1 cellular context compared by ENCODE assay signal in the genomic region with DNA sequence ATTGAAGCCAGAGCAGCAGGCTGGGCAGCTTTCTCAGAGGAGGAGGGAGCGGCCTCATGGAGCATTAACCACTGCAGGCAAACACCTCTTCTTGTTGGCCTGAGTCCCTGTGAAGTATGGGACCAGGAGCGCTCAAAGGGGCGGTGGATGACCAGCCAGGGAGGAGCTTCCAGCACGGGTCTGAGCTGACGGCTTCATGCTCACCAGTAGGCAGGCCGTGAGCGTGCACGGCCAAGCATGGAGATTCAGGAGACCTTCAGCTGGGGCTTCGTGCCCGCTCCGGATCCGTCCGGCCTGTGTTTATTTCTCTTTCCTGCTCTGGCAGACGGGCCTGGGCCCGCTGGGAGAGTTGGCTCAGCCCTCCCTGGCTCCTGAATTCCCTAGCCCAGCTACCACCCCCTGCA.
TF ChIP-seq lines count a peak whose summit lies in the region.

No MANE protein-coding gene starts in this region.

TF ChIP-seq in GM23338, 12 proteins besides CTCF, POLR2A, EP300 and RAD21 (continued from another document):
- TF ChIP-seq, protein P1, sequence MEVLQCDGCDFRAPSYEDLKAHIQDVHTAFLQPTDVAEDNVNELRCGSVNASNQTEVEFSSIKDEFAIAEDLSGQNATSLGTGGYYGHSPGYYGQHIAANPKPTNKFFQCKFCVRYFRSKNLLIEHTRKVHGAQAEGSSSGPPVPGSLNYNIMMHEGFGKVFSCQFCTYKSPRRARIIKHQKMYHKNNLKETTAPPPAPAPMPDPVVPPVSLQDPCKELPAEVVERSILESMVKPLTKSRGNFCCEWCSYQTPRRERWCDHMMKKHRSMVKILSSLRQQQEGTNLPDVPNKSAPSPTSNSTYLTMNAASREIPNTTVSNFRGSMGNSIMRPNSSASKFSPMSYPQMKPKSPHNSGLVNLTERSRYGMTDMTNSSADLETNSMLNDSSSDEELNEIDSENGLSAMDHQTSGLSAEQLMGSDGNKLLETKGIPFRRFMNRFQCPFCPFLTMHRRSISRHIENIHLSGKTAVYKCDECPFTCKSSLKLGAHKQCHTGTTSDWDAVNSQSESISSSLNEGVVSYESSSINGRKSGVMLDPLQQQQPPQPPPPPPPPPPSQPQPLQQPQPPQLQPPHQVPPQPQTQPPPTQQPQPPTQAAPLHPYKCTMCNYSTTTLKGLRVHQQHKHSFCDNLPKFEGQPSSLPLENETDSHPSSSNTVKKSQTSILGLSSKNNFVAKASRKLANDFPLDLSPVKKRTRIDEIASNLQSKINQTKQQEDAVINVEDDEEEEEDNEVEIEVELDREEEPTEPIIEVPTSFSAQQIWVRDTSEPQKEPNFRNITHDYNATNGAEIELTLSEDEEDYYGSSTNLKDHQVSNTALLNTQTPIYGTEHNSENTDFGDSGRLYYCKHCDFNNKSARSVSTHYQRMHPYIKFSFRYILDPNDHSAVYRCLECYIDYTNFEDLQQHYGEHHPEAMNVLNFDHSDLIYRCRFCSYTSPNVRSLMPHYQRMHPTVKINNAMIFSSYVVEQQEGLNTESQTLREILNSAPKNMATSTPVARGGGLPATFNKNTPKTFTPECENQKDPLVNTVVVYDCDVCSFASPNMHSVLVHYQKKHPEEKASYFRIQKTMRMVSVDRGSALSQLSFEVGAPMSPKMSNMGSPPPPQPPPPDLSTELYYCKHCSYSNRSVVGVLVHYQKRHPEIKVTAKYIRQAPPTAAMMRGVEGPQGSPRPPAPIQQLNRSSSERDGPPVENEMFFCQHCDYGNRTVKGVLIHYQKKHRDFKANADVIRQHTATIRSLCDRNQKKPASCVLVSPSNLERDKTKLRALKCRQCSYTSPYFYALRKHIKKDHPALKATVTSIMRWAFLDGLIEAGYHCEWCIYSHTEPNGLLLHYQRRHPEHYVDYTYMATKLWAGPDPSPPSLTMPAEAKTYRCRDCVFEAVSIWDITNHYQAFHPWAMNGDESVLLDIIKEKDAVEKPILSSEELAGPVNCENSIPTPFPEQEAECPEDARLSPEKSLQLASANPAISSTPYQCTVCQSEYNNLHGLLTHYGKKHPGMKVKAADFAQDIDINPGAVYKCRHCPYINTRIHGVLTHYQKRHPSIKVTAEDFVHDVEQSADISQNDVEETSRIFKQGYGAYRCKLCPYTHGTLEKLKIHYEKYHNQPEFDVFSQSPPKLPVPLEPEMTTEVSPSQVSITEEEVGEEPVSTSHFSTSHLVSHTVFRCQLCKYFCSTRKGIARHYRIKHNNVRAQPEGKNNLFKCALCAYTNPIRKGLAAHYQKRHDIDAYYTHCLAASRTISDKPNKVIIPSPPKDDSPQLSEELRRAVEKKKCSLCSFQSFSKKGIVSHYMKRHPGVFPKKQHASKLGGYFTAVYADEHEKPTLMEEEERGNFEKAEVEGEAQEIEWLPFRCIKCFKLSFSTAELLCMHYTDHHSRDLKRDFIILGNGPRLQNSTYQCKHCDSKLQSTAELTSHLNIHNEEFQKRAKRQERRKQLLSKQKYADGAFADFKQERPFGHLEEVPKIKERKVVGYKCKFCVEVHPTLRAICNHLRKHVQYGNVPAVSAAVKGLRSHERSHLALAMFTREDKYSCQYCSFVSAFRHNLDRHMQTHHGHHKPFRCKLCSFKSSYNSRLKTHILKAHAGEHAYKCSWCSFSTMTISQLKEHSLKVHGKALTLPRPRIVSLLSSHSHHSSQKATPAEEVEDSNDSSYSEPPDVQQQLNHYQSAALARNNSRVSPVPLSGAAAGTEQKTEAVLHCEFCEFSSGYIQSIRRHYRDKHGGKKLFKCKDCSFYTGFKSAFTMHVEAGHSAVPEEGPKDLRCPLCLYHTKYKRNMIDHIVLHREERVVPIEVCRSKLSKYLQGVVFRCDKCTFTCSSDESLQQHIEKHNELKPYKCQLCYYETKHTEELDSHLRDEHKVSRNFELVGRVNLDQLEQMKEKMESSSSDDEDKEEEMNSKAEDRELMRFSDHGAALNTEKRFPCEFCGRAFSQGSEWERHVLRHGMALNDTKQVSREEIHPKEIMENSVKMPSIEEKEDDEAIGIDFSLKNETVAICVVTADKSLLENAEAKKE (CRISPR knock-in tag; IDR thresholded peaks at IDR 0.05) = no peak
- TF ChIP-seq NANOG (IDR thresholded peaks at IDR 0.05; ENCODE audit: borderline replicate concordance) (no peak), ZNF331 (CRISPR knock-in tag; IDR thresholded peaks at IDR 0.05; ENCODE audit: low read depth) (no peak), STAT1 (IDR thresholded peaks at IDR 0.05; ENCODE audit: unreplicated experiment) (no peak)
